ENCODE assay signal across 12 cellular contexts in genomic region chr6:109687271-109687721, GRCh38.
A peak's percentile ranks its signal among the peaks of the same experiment; 100 is the strongest.
DNase-seq lines count a peak whose midpoint lies in the region; ATAC-seq and TF ChIP-seq lines count a peak whose summit lies in the region.
"Had no signal": no experiment of that assay in that cellular context is flagged by ENCODE, and none has a peak within 500 bp of the region (broad histone marks: within the 10 kb centered on the region; RNA-seq: fewer than 3 reads in every experiment).

No MANE protein-coding gene starts in this region.

- no peak for TF ChIP-seq CTCF in fibroblast of pulmonary artery (IDR thresholded peaks at IDR 0.05; ENCODE audit: low read length, missing control alignments)

- ATAC-seq in GM21528 (IDR thresholded peaks at IDR 0.05; ENCODE audit: low FRiP score, unreplicated experiment) (no peak), GM21825 (IDR thresholded peaks at IDR 0.05; ENCODE audit: unreplicated experiment) (no peak), HG02981 (IDR thresholded peaks at IDR 0.05; ENCODE audit: unreplicated experiment) (no peak)

- H3K4me3 ChIP-seq in fibroblast of pulmonary artery (replicated peaks; ENCODE audit: low read depth, low read length): no peak overlapping the region
- H3K4me3 ChIP-seq: spleen, transverse colon had no signal

- peak; percentile 64 for DNase-seq in ACHN
- DNase-seq in EL: peak; percentile 93
- DNase-seq in RKO (ENCODE audit: low spot score): peak; percentile 83
- peak; percentile 95 for DNase-seq in fibroblast of pulmonary artery (ENCODE audit: low read depth)
- no peak for DNase-seq in DMS53 treated with DMSO at 0.1 percent for 48 hours (lab: John Stamatoyannopoulos, UW; ENCODE audit: unreplicated experiment)
- DNase-seq: amniotic stem cell, KBM-7, spleen, transverse colon had no signal

- in situ Hi-C loops in ACHN (cut with HindIII; ENCODE audit: low pct_ligation_motif_present, low pct_unique_long_range_greater_than_20kb, low sequenced_read_pairs): no loop called here
